In the genomic region with DNA sequence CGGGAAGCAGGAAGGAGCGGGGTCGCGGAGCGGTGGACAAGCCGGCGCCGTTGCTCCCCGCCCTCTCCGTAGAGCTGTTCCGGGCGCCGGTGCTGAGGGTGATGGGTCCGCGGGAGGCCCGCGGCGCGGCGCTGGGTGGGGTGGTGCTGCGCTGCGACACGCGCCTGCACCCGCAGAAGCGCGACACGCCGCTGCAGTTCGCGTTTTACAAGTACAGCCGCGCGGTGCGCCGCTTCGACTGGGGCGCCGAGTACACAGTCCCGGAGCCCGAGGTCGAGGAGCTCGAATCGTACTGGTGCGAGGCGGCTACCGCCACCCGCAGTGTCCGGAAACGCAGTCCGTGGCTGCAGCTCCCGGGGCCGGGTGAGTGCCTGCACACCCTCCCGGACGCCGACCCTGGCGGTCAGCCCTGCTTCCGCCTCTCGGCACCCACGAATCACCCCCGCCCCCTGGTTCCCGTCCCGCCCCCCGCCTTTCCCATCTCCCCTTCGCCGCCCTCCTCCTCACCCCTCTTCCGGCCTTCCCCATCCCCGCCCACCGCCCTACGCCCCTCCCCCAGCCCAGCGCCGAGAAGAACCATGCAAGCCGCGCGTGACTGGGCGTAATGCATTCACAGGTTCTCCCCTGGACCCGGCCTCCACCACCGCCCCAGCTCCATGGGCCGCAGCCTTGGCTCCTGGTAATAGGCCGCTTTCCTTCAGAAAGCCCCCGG, we compare ENCODE assay signal across 1 cellular context.
TF ChIP-seq lines count a peak whose summit lies in the region.

No MANE protein-coding gene starts in this region.

TF ChIP-seq in K562, 482 proteins besides CTCF, POLR2A, EP300 and RAD21 (continued from another document and continues in another):
- TF ChIP-seq, protein P1, sequence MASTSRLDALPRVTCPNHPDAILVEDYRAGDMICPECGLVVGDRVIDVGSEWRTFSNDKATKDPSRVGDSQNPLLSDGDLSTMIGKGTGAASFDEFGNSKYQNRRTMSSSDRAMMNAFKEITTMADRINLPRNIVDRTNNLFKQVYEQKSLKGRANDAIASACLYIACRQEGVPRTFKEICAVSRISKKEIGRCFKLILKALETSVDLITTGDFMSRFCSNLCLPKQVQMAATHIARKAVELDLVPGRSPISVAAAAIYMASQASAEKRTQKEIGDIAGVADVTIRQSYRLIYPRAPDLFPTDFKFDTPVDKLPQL (IDR thresholded peaks at IDR 0.05; ENCODE audit: extremely low read depth, insufficient read length) = no peak
- TF ChIP-seq RBM25 (IDR thresholded peaks at IDR 0.05; ENCODE audit: low read depth, low read length, severe bottlenecking) (no peak), NFIC (IDR thresholded peaks at IDR 0.05) (0 out of 2 replicates have a peak, but pooled peaks have one; percentile 22), CBFB (CRISPR knock-in tag; IDR thresholded peaks at IDR 0.05) (no peak), ZC3H8 (IDR thresholded peaks at IDR 0.05) (no peak), ELF4 (CRISPR knock-in tag; IDR thresholded peaks at IDR 0.05) (no peak), MYNN (IDR thresholded peaks at IDR 0.05) (no peak), MYNN (CRISPR knock-in tag; IDR thresholded peaks at IDR 0.05) (no peak), TAF9B (IDR thresholded peaks at IDR 0.05; ENCODE audit: partially characterized antibody) (peak; percentile 65), MCM5 (IDR thresholded peaks at IDR 0.05; ENCODE audit: low read depth) (no peak), FIP1L1 (IDR thresholded peaks at IDR 0.05; ENCODE audit: low read depth, low read length, poor library complexity, severe bottlenecking) (peak; percentile 66), SRF (CRISPR knock-in tag; IDR thresholded peaks at IDR 0.05) (no peak), ILF3 (IDR thresholded peaks at IDR 0.05; ENCODE audit: borderline replicate concordance) (no peak; the same call in 1 of the 2 replicates), NCOA1 (IDR thresholded peaks at IDR 0.05; ENCODE audit: low read depth) (0 out of 2 replicates have a peak, but pooled peaks have one; percentile 39), CBFA2T2 (conservative IDR thresholded peaks at IDR 0.05) (no peak), FOXM1 (IDR thresholded peaks at IDR 0.05; ENCODE audit: low read depth) (no peak), FOXM1 (CRISPR knock-in tag; IDR thresholded peaks at IDR 0.05; ENCODE audit: low read depth) (0 out of 2 replicates have a peak, but pooled peaks have one; percentile 51), RBM22 (IDR thresholded peaks at IDR 0.05; ENCODE audit: low read depth, low read length, poor library complexity, severe bottlenecking) (no peak), ZNF57 (CRISPR knock-in tag; IDR thresholded peaks at IDR 0.05) (no peak), ARNT (IDR thresholded peaks at IDR 0.05) (no peak), ZNF644 (tag; IDR thresholded peaks at IDR 0.05; ENCODE audit: low read depth) (no peak), MCM3 (IDR thresholded peaks at IDR 0.05) (no peak), ZNF699 (CRISPR knock-in tag; IDR thresholded peaks at IDR 0.05; ENCODE audit: insufficient replicate concordance) (no peak), CREM (IDR thresholded peaks at IDR 0.05; ENCODE audit: low read depth) (peak; percentile 57), TRIM28 (IDR thresholded peaks at IDR 0.05) (no peak), HOXB6 (CRISPR knock-in tag; IDR thresholded peaks at IDR 0.05; ENCODE audit: borderline replicate concordance) (no peak), MTA3 (IDR thresholded peaks at IDR 0.05; ENCODE audit: borderline replicate concordance) (peak; percentile 61; the same call in 1 of the 2 replicates), SETDB1 (IDR thresholded peaks at IDR 0.05; ENCODE audit: low read length) (no peak), CBX2 (IDR thresholded peaks at IDR 0.05; ENCODE audit: insufficient read depth, low read length, poor library complexity, severe bottlenecking) (no peak), CBX3 (IDR thresholded peaks at IDR 0.05; ENCODE audit: borderline replicate concordance in 1 of 2, low read length in 2 of 2) (peak in 1 of 2 experiments; percentile 38; a peak in 1 of 3 replicates), SIX5 (IDR thresholded peaks at IDR 0.05; ENCODE audit: borderline replicate concordance in 1 of 2, insufficient read depth in 1 of 2, low read depth in 1 of 2, low read length in 2 of 2) (no peak), ZNF24 (IDR thresholded peaks at IDR 0.05) (0 out of 2 replicates have a peak, but pooled peaks have one; percentile 6), POLR2AphosphoS2 (IDR thresholded peaks at IDR 0.05; ENCODE audit: low read length) (no peak), PTRF (tag; IDR thresholded peaks at IDR 0.05) (no peak), ZNF668 (CRISPR knock-in tag; IDR thresholded peaks at IDR 0.05) (no peak), FOXJ3 (CRISPR knock-in tag; IDR thresholded peaks at IDR 0.05) (no peak), SNIP1 (IDR thresholded peaks at IDR 0.05; ENCODE audit: low read depth) (no peak), FOXK1 (CRISPR knock-in tag; IDR thresholded peaks at IDR 0.05; ENCODE audit: borderline replicate concordance) (no peak)
- TF ChIP-seq, protein P2, sequence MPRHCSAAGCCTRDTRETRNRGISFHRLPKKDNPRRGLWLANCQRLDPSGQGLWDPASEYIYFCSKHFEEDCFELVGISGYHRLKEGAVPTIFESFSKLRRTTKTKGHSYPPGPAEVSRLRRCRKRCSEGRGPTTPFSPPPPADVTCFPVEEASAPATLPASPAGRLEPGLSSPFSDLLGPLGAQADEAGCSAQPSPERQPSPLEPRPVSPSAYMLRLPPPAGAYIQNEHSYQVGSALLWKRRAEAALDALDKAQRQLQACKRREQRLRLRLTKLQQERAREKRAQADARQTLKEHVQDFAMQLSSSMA (CRISPR knock-in tag; IDR thresholded peaks at IDR 0.05) = peak; percentile 19; the same call in 1 of the 2 replicates
- TF ChIP-seq, protein P3, sequence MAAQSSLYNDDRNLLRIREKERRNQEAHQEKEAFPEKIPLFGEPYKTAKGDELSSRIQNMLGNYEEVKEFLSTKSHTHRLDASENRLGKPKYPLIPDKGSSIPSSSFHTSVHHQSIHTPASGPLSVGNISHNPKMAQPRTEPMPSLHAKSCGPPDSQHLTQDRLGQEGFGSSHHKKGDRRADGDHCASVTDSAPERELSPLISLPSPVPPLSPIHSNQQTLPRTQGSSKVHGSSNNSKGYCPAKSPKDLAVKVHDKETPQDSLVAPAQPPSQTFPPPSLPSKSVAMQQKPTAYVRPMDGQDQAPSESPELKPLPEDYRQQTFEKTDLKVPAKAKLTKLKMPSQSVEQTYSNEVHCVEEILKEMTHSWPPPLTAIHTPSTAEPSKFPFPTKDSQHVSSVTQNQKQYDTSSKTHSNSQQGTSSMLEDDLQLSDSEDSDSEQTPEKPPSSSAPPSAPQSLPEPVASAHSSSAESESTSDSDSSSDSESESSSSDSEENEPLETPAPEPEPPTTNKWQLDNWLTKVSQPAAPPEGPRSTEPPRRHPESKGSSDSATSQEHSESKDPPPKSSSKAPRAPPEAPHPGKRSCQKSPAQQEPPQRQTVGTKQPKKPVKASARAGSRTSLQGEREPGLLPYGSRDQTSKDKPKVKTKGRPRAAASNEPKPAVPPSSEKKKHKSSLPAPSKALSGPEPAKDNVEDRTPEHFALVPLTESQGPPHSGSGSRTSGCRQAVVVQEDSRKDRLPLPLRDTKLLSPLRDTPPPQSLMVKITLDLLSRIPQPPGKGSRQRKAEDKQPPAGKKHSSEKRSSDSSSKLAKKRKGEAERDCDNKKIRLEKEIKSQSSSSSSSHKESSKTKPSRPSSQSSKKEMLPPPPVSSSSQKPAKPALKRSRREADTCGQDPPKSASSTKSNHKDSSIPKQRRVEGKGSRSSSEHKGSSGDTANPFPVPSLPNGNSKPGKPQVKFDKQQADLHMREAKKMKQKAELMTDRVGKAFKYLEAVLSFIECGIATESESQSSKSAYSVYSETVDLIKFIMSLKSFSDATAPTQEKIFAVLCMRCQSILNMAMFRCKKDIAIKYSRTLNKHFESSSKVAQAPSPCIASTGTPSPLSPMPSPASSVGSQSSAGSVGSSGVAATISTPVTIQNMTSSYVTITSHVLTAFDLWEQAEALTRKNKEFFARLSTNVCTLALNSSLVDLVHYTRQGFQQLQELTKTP (IDR thresholded peaks at IDR 0.05; ENCODE audit: low read depth in 1 of 2, partially characterized antibody in 2 of 2) = no peak
- TF ChIP-seq, protein P4, sequence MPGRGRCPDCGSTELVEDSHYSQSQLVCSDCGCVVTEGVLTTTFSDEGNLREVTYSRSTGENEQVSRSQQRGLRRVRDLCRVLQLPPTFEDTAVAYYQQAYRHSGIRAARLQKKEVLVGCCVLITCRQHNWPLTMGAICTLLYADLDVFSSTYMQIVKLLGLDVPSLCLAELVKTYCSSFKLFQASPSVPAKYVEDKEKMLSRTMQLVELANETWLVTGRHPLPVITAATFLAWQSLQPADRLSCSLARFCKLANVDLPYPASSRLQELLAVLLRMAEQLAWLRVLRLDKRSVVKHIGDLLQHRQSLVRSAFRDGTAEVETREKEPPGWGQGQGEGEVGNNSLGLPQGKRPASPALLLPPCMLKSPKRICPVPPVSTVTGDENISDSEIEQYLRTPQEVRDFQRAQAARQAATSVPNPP (IDR thresholded peaks at IDR 0.05; ENCODE audit: borderline replicate concordance, insufficient read depth, insufficient read length) = no peak
- TF ChIP-seq, protein P5, sequence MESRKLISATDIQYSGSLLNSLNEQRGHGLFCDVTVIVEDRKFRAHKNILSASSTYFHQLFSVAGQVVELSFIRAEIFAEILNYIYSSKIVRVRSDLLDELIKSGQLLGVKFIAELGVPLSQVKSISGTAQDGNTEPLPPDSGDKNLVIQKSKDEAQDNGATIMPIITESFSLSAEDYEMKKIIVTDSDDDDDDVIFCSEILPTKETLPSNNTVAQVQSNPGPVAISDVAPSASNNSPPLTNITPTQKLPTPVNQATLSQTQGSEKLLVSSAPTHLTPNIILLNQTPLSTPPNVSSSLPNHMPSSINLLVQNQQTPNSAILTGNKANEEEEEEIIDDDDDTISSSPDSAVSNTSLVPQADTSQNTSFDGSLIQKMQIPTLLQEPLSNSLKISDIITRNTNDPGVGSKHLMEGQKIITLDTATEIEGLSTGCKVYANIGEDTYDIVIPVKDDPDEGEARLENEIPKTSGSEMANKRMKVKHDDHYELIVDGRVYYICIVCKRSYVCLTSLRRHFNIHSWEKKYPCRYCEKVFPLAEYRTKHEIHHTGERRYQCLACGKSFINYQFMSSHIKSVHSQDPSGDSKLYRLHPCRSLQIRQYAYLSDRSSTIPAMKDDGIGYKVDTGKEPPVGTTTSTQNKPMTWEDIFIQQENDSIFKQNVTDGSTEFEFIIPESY (CRISPR knock-in tag; IDR thresholded peaks at IDR 0.05) = 0 out of 2 replicates have a peak, but pooled peaks have one; percentile 23
- TF ChIP-seq, protein P6, sequence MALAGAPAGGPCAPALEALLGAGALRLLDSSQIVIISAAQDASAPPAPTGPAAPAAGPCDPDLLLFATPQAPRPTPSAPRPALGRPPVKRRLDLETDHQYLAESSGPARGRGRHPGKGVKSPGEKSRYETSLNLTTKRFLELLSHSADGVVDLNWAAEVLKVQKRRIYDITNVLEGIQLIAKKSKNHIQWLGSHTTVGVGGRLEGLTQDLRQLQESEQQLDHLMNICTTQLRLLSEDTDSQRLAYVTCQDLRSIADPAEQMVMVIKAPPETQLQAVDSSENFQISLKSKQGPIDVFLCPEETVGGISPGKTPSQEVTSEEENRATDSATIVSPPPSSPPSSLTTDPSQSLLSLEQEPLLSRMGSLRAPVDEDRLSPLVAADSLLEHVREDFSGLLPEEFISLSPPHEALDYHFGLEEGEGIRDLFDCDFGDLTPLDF (CRISPR knock-in tag; IDR thresholded peaks at IDR 0.05) = no peak
- TF ChIP-seq, protein P7, sequence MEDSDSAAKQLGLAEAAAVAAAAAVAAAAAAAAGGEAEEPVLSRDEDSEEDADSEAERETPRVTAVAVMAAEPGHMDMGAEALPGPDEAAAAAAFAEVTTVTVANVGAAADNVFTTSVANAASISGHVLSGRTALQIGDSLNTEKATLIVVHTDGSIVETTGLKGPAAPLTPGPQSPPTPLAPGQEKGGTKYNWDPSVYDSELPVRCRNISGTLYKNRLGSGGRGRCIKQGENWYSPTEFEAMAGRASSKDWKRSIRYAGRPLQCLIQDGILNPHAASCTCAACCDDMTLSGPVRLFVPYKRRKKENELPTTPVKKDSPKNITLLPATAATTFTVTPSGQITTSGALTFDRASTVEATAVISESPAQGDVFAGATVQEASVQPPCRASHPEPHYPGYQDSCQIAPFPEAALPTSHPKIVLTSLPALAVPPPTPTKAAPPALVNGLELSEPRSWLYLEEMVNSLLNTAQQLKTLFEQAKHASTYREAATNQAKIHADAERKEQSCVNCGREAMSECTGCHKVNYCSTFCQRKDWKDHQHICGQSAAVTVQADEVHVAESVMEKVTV (CRISPR knock-in tag; IDR thresholded peaks at IDR 0.05) = no peak
- TF ChIP-seq, protein P8, sequence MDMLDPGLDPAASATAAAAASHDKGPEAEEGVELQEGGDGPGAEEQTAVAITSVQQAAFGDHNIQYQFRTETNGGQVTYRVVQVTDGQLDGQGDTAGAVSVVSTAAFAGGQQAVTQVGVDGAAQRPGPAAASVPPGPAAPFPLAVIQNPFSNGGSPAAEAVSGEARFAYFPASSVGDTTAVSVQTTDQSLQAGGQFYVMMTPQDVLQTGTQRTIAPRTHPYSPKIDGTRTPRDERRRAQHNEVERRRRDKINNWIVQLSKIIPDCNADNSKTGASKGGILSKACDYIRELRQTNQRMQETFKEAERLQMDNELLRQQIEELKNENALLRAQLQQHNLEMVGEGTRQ (CRISPR knock-in tag; IDR thresholded peaks at IDR 0.05) = 0 out of 2 replicates have a peak, but pooled peaks have one; percentile 14
- TF ChIP-seq, protein P9, sequence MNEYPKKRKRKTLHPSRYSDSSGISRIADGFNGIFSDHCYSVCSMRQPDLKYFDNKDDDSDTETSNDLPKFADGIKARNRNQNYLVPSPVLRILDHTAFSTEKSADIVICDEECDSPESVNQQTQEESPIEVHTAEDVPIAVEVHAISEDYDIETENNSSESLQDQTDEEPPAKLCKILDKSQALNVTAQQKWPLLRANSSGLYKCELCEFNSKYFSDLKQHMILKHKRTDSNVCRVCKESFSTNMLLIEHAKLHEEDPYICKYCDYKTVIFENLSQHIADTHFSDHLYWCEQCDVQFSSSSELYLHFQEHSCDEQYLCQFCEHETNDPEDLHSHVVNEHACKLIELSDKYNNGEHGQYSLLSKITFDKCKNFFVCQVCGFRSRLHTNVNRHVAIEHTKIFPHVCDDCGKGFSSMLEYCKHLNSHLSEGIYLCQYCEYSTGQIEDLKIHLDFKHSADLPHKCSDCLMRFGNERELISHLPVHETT (CRISPR knock-in tag; conservative IDR thresholded peaks at IDR 0.05 in 1 of 2, IDR thresholded peaks at IDR 0.05 in 1 of 2) = peak in 1 of 2 experiments; percentile 91; a peak in 2 of 4 replicates
- TF ChIP-seq, protein P10, sequence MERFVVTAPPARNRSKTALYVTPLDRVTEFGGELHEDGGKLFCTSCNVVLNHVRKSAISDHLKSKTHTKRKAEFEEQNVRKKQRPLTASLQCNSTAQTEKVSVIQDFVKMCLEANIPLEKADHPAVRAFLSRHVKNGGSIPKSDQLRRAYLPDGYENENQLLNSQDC (CRISPR knock-in tag; IDR thresholded peaks at IDR 0.05) = no peak
- TF ChIP-seq, protein P11, sequence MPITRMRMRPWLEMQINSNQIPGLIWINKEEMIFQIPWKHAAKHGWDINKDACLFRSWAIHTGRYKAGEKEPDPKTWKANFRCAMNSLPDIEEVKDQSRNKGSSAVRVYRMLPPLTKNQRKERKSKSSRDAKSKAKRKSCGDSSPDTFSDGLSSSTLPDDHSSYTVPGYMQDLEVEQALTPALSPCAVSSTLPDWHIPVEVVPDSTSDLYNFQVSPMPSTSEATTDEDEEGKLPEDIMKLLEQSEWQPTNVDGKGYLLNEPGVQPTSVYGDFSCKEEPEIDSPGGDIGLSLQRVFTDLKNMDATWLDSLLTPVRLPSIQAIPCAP (CRISPR knock-in tag; IDR thresholded peaks at IDR 0.05; ENCODE audit: borderline replicate concordance) = no peak
